Comparison of ENCODE assay signal across 12 cellular contexts in the genomic region with DNA sequence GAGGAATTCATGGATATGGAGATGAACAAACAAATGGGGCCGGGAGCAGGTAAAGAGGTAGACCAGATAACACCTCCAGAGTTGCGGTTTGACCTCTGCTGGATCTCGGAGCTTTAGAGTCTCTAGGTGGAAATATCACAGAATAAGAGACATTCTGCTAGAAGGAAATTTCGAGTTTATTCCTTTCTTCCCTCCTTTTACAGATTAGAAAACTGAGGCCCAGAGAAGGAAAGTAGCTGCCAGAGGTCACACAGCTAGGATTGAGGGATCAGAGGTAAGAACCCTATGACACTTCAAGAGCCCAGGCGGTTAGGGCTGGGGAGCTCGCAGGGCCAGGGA. TPM values are rescaled to one million over a fixed set of nuclear protein-coding genes. Genes with fewer than 3 reads are reported as not detected.
DNase-seq lines count a peak whose midpoint lies in the region; ATAC-seq and TF ChIP-seq lines count a peak whose summit lies in the region.
"Had no signal": no experiment of that assay in that cellular context is flagged by ENCODE, and none has a peak within 500 bp of the region (broad histone marks: within the 10 kb centered on the region; RNA-seq: fewer than 3 reads in every experiment).

No MANE protein-coding gene starts in this region.

- H3K27me3 Mint-ChIP-seq in glutamatergic neuron (ENCODE audit: unreplicated experiment) = peaks cover 14% of the 10 kb centered on the region

- H3K9ac ChIP-seq in rectal smooth muscle tissue (ENCODE audit: low read length) = no peak overlapping the region

- H3K4me1 Mint-ChIP-seq in glutamatergic neuron (ENCODE audit: low read depth, unreplicated experiment) = peaks cover 27% of the 10 kb centered on the region

- CTCF ChIA-PET in PC-9 (lab: Charles Lee) = no interaction called here

- DNase-seq in SJSA1 (ENCODE audit: low read depth in 1 of 2, low spot score in 2 of 2) (no peak), glutamatergic neuron (no peak), PC-9 (no peak), COLO829 (ENCODE audit: low spot score) (no peak), caudate nucleus (lab: John Stamatoyannopoulos, UW) (no peak)
- DNase-seq: activated CD4-positive, alpha-beta T cell treated with anti-CD3 and anti-CD28 coated beads for 48 hours; DMS79 treated with DMSO at 0.1 percent for 48 hours; T-helper 1 cell had no signal

- no TSS peak for BruUV-seq in PC-9 (replicated peaks; lab: Mats Ljungman, UMichigan)

- POLR2A ChIA-PET in PC-9 (lab: Charles Lee; ENCODE audit: unreplicated experiment) = no interaction called here

- no peaks in the 10 kb centered on the region for H3K9me2 ChIP-seq in PC-9 (ENCODE audit: insufficient read depth)

- H3K9me3 ChIP-seq in SJSA1 (replicated peaks) (no peaks in the 10 kb centered on the region), PC-9 (ENCODE audit: insufficient read depth, low read depth) (no peaks in the 10 kb centered on the region)

- H4K20me1 ChIP-seq in PC-9 (ENCODE audit: insufficient read depth) = no peaks in the 10 kb centered on the region

- intact Hi-C loops in PC-9 (cut with micrococcal nuclease; ENCODE audit: unreplicated experiment) = loop anchor here (10.0 kb wide), 1 partner anchor 486 kb away; no protein-coding TSS in a partner anchor

- H3K4me3 Mint-ChIP-seq in glutamatergic neuron (ENCODE audit: unreplicated experiment) = no peak overlapping the region

- H3K4me1 ChIP-seq in ACC112 (ENCODE audit: control insufficient read depth, insufficient read depth, low read length, unreplicated experiment) (peaks cover 73% of the 10 kb centered on the region), SJSA1 (replicated peaks) (peaks cover 79% of the 10 kb centered on the region), rectal smooth muscle tissue (ENCODE audit: control insufficient read depth, insufficient read depth, low read length) (peaks cover 62% of the 10 kb centered on the region), PC-9 (replicated peaks; ENCODE audit: insufficient read depth) (peaks cover 12% of the 10 kb centered on the region)

- H3K27me3 ChIP-seq in ACC112 (ENCODE audit: insufficient read depth, low read length) (no peaks in the 10 kb centered on the region), SJSA1 (replicated peaks) (no peaks in the 10 kb centered on the region), rectal smooth muscle tissue (ENCODE audit: control insufficient read depth, insufficient read depth, low read length) (no peaks in the 10 kb centered on the region), PC-9 (ENCODE audit: insufficient read depth, low read depth) (peaks cover 42% of the 10 kb centered on the region)

- TF ChIP-seq CTCF in glutamatergic neuron (IDR thresholded peaks at IDR 0.05; ENCODE audit: partially characterized antibody, unreplicated experiment) (no peak), PC-9 (conservative IDR thresholded peaks at IDR 0.05) (no peak)

- no peak overlapping the region for H2AFZ ChIP-seq in ACC112 (ENCODE audit: low read length, unreplicated experiment)
- H2AFZ ChIP-seq in PC-9 = no peak overlapping the region

- H3K4me3 ChIP-seq in ACC112 (ENCODE audit: low read depth, low read length) = no peak overlapping the region
- no peak overlapping the region for H3K4me3 ChIP-seq in SJSA1
- peak overlapping the region; percentile 6 for H3K4me3 ChIP-seq in rectal smooth muscle tissue (ENCODE audit: low read length)
- no peak overlapping the region for H3K4me3 ChIP-seq in PC-9
- H3K4me3 ChIP-seq: GM12878 had no signal

- no peaks in the 10 kb centered on the region for H3K36me3 Mint-ChIP-seq in glutamatergic neuron (ENCODE audit: unreplicated experiment)

- H3K79me2 ChIP-seq in ACC112 (ENCODE audit: control insufficient read depth, insufficient read depth, low read length, unreplicated experiment) (peaks cover 9% of the 10 kb centered on the region), PC-9 (ENCODE audit: low read depth) (no peaks in the 10 kb centered on the region)

- H3K4me2 ChIP-seq in PC-9 = no peak overlapping the region

- peaks cover 10% of the 10 kb centered on the region for H3K9me3 Mint-ChIP-seq in glutamatergic neuron (ENCODE audit: unreplicated experiment)

- peak overlapping the region; percentile 82 for H3K27ac Mint-ChIP-seq in glutamatergic neuron (ENCODE audit: unreplicated experiment)

- H3K36me3 ChIP-seq in ACC112 (ENCODE audit: insufficient read depth, low read length) (no peaks in the 10 kb centered on the region), SJSA1 (no peaks in the 10 kb centered on the region), rectal smooth muscle tissue (ENCODE audit: control insufficient read depth, insufficient read depth, low read length) (no peaks in the 10 kb centered on the region), PC-9 (ENCODE audit: low read depth) (no peaks in the 10 kb centered on the region)

- no peak for ATAC-seq in GM19328 (IDR thresholded peaks at IDR 0.05; ENCODE audit: unreplicated experiment)
- ATAC-seq: GM12878 had no signal

- no peaks in the 10 kb centered on the region for H3F3A ChIP-seq in PC-9 (ENCODE audit: insufficient read depth, low read depth)

- H3K27ac ChIP-seq in ACC112 (ENCODE audit: low read depth, low read length) (peak overlapping the region; percentile 91), SJSA1 (peak overlapping the region; percentile 98), rectal smooth muscle tissue (ENCODE audit: low read depth, low read length) (peak overlapping the region; percentile 98), PC-9 (no peak overlapping the region), caudate nucleus (ENCODE audit: low read depth, low read length) (no peak overlapping the region)

RNA-seq across cellular contexts. Expression of a gene that starts 7.7 kb away (rescaled TPM):
- total RNA-seq in SJSA1 (2014; rRNA removed; shearing (Covaris generic)) = 957 and 2,133 TPM in 2 replicates
- total RNA-seq in glutamatergic neuron (ENCODE audit: unreplicated experiment) (10.1 TPM), PC-9 (2021) (20.7 and 29.5 TPM in 2 replicates)

RNA-seq across cellular contexts. Expression of a gene that starts 43.3 kb away (rescaled TPM):
- 2.4 TPM in 1 of 2 replicates, not detected in the other for total RNA-seq in SJSA1 (2014; rRNA removed; shearing (Covaris generic))
- total RNA-seq in glutamatergic neuron (ENCODE audit: unreplicated experiment) (1.3 TPM), PC-9 (2021) (not detected in 2 replicates)

RNA-seq across cellular contexts. Expression of a gene that starts 58.6 kb away (rescaled TPM):
- total RNA-seq in SJSA1 (2014; rRNA removed; shearing (Covaris generic)) = 69.4 and 70.1 TPM in 2 replicates
- total RNA-seq in glutamatergic neuron (ENCODE audit: unreplicated experiment) (74.0 TPM), PC-9 (2021) (34.0 and 35.8 TPM in 2 replicates)

Comparison
In these comparisons a context has a peak if more than half of its experiments do, and no peak if none do; other contexts are left out.
1. H3K27ac ChIP-seq: peak in ACC112 (single experiment), SJSA1 (single experiment) and rectal smooth muscle tissue (single experiment); none in PC-9 (single experiment) and caudate nucleus (single experiment).
2. RNA of a gene that starts 7.7 kb away (total RNA-seq): 957 to 2,133 TPM in SJSA1; 20.7 to 29.5 TPM in PC-9 and 10.1 TPM in glutamatergic neuron (single experiment); every median in the first group is over 10 times any median in the second.